ENCODE assay signal across 14 cellular contexts in the genomic region with DNA sequence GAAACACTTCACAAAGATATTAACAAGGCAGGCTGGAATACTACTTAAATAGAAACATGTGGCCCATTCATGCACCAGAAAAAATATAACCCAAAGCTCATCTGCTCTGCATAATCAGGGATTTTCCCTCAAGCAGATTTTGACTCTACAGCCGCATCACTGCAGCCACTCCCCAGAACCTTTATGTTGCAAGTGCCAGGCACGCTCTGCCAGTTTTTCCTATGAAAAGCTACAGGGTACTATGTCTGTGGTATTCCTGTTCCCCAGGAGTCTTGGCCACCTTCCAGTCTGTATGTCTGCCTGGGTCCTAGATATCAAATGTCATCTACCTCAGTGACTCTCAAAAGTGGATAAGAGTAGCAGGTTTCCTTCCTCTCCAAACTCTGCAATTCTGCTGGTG. TPM values are rescaled to one million over a fixed set of nuclear protein-coding genes. Genes with fewer than 3 reads are reported as not detected.
DNase-seq lines count a peak whose midpoint lies in the region; ATAC-seq and TF ChIP-seq lines count a peak whose summit lies in the region.
"Had no signal": no experiment of that assay in that cellular context is flagged by ENCODE, and none has a peak within 500 bp of the region (broad histone marks: within the 10 kb centered on the region; RNA-seq: fewer than 3 reads in every experiment).

No MANE protein-coding gene starts in this region.

- H3K36me3 Mint-ChIP-seq in T-cell (peaks cover 14% of the 10 kb centered on the region), mesothelial cell of epicardium (peaks cover 8% of the 10 kb centered on the region)

- H3K27me3 Mint-ChIP-seq in T-cell (no peaks in the 10 kb centered on the region), mesothelial cell of epicardium (ENCODE audit: low read depth) (no peaks in the 10 kb centered on the region)

- TF ChIP-seq EP300 in Ishikawa (IDR thresholded peaks at IDR 0.05; ENCODE audit: borderline replicate concordance) = peak; percentile 25; the same call in 1 of the 2 replicates

- no peaks in the 10 kb centered on the region for H3K9me3 ChIP-seq in upper lobe of right lung
- H3K9me3 ChIP-seq in thyroid gland = no peaks in the 10 kb centered on the region
- H3K9me3 ChIP-seq: neutrophil, right lobe of liver had no signal

- H3K4me3 ChIP-seq in upper lobe of right lung (no peak overlapping the region), thyroid gland (replicated peaks in 1 of 3) (no peak overlapping the region)
- H3K4me3 ChIP-seq: right lobe of liver had no signal

- intact Hi-C loops in upper lobe of right lung (cut with DNase I) (no loop called here), thyroid gland (cut with DNase I) (loop anchor here (10.0 kb wide), 1 partner anchor 160 kb away; a partner anchor contains a TSS)

- H3K27ac Mint-ChIP-seq in T-cell (peak overlapping the region; percentile 29 to 94), mesothelial cell of epicardium (peak overlapping the region; percentile 8)

- H3K9me3 Mint-ChIP-seq in T-cell (no peaks in the 10 kb centered on the region), mesothelial cell of epicardium (no peaks in the 10 kb centered on the region)

- POLR2A ChIA-PET in T-cell (lab: Charles Lee) = interaction anchor here in 1 of 2 donors (0.6 kb wide), 1 partner anchor 886 kb away, joined by 3 read pairs; no protein-coding TSS in a partner anchor

- no peak overlapping the region for H3K4me3 Mint-ChIP-seq in T-cell
- no peak overlapping the region for H3K4me3 Mint-ChIP-seq in mesothelial cell of epicardium

- TF ChIP-seq CTCF in mesothelial cell of epicardium (IDR thresholded peaks at IDR 0.05; ENCODE audit: unreplicated experiment) = no peak
- no peak for TF ChIP-seq CTCF in upper lobe of right lung (IDR thresholded peaks at IDR 0.05)
- no peak for TF ChIP-seq CTCF in thyroid gland (IDR thresholded peaks at IDR 0.05)

- CTCF ChIA-PET in T-cell (lab: Charles Lee) = no interaction called here

- H3K4me1 ChIP-seq in upper lobe of right lung (peaks cover 28% of the 10 kb centered on the region), thyroid gland (peaks cover 15 to 23% of the 10 kb centered on the region in 2 donors)

- TF ChIP-seq RAD21 in Ishikawa (IDR thresholded peaks at IDR 0.05; ENCODE audit: low read depth) = no peak

- H3K27ac ChIP-seq in upper lobe of right lung (no peak overlapping the region), thyroid gland (no peak overlapping the region)
- H3K27ac ChIP-seq: neutrophil, right lobe of liver had no signal

- H3K36me3 ChIP-seq in upper lobe of right lung (peaks cover 47% of the 10 kb centered on the region), thyroid gland (peaks cover 18% of the 10 kb centered on the region in 2 donors)

- no peaks in the 10 kb centered on the region for H3K27me3 ChIP-seq in upper lobe of right lung
- no peaks in the 10 kb centered on the region for H3K27me3 ChIP-seq in thyroid gland
- H3K27me3 ChIP-seq: neutrophil, right lobe of liver had no signal

- 80 to 81% methylated on average over 2 of the region's 2 CpGs for WGBS in thyroid gland, 2 donors

- peaks cover 40 to 46% (median 42%) of the 10 kb centered on the region in 3 donors for H3K4me1 Mint-ChIP-seq in T-cell
- peaks cover 17% of the 10 kb centered on the region for H3K4me1 Mint-ChIP-seq in mesothelial cell of epicardium

- ATAC-seq in T-cell (replicated peaks in 1 of 4) (no peak), upper lobe of right lung (no peak)
- ATAC-seq: left ventricle myocardium superior, right lobe of liver had no signal

- TF ChIP-seq POLR2A in thyroid gland (IDR thresholded peaks at IDR 0.05) = no peak

- peak; percentile 15 for DNase-seq in NCI-H2196 (lab: John Stamatoyannopoulos, UW; ENCODE audit: unreplicated experiment)
- no peak for DNase-seq in NCI-H2196 treated with DMSO at 0.1 percent for 48 hours (lab: John Stamatoyannopoulos, UW; ENCODE audit: unreplicated experiment)
- DNase-seq in T-cell = no peak
- no peak for DNase-seq in mesothelial cell of epicardium (ENCODE audit: low spot score in 2 of 2, unreplicated experiment in 2 of 2)
- no peak for DNase-seq in upper lobe of right lung
- no peak for DNase-seq in thyroid gland
- no peak for DNase-seq in midbrain (lab: John Stamatoyannopoulos, UW)
- DNase-seq: activated T-cell treated with anti-CD3 and anti-CD28 coated beads, Interleukin-2, amount 50 U/mL, for 48 hours; left ventricle myocardium superior; MV-4-11; NCI-H510A; right lobe of liver had no signal

TF ChIP-seq in Ishikawa, 13 proteins besides CTCF, POLR2A, EP300 and RAD21:
- TF ChIP-seq NFIC (IDR thresholded peaks at IDR 0.05) (peak; percentile 79), CEBPB (IDR thresholded peaks at IDR 0.05) (peak; percentile 70), YY1 (IDR thresholded peaks at IDR 0.05; ENCODE audit: low read depth) (no peak)

RNA-seq across cellular contexts. Expression of a gene that starts 3.8 kb away (rescaled TPM):
- 10 to 100 TPM; 24.6 to 45.8 (median 39.9) TPM for total RNA-seq in T-cell
- 39.0 to 41.8 TPM (median 39.3 TPM) in 3 replicates for total RNA-seq in mesothelial cell of epicardium
- total RNA-seq in upper lobe of right lung = 26.6 TPM
- total RNA-seq in thyroid gland = 10 to 100 TPM; 51.5 to 68.3 (median 55.1) TPM

RNA-seq across cellular contexts. Expression of a gene that starts 3.8 kb away (rescaled TPM):
- 10 to 100 TPM; 19.5 to 37.9 (median 29.5) TPM for total RNA-seq in T-cell
- total RNA-seq in mesothelial cell of epicardium = 43.9 to 45.0 TPM (median 44.6 TPM) in 3 replicates
- total RNA-seq in upper lobe of right lung = 53.4 TPM
- 10 to 100 TPM; 75.3 to 86.1 (median 81.9) TPM for total RNA-seq in thyroid gland
